Comparison of ENCODE assay signal across 9 cellular contexts in genomic region chr19:38250821-38251563, GRCh38. TPM values are rescaled to one million over a fixed set of nuclear protein-coding genes. Genes with fewer than 3 reads are reported as not detected.
DNase-seq lines count a peak whose midpoint lies in the region; ATAC-seq lines count a peak whose summit lies in the region.
"Had no signal": no experiment of that assay in that cellular context is flagged by ENCODE, and none has a peak within 500 bp of the region (broad histone marks: within the 10 kb centered on the region; RNA-seq: fewer than 3 reads in every experiment).

No MANE protein-coding gene starts in this region.

- WGBS in right cardiac atrium, result 30% methylated on average over 18 of the region's 18 CpGs

- peaks cover 4% of the 10 kb centered on the region for H3K4me1 ChIP-seq in right cardiac atrium (ENCODE audit: control insufficient read depth, insufficient read depth, low read length)

- H3K27ac ChIP-seq in angular gyrus (ENCODE audit: low read depth, low read length) (peak overlapping the region; percentile 99), right cardiac atrium (ENCODE audit: low read length) (peak overlapping the region; percentile 96)

- ATAC-seq in right cardiac atrium (peak; percentile 71 to 75), GM21447 (IDR thresholded peaks at IDR 0.05; ENCODE audit: unreplicated experiment) (no peak), HG03439 (IDR thresholded peaks at IDR 0.05; ENCODE audit: unreplicated experiment) (no peak)

- no peaks in the 10 kb centered on the region for H3K27me3 ChIP-seq in right cardiac atrium (ENCODE audit: control insufficient read depth, insufficient read depth)

- DNase-seq in DMS53 treated with DMSO at 0.1 percent for 48 hours (lab: John Stamatoyannopoulos, UW; ENCODE audit: unreplicated experiment) (peak; percentile 82), right cardiac atrium (peak; percentile 88 to 94 (median 94)), posterior cingulate gyrus (peak in 9 of 10 donors; percentile 59 to 96 (median 70)), LoVo (ENCODE audit: low spot score) (no peak), GDM1 (lab: John Stamatoyannopoulos, UW) (no peak)
- DNase-seq: activated naive CD4-positive, alpha-beta T cell treated with anti-CD3 and anti-CD28 coated beads, Interleukin-2, amount 10 ng/mL, durations not matched to agents 7 days and 5 days had no signal

- H3K9me3 ChIP-seq in right cardiac atrium (ENCODE audit: control insufficient read depth, low read length), result no peaks in the 10 kb centered on the region

- intact Hi-C loops in right cardiac atrium (cut with DNase I) (loop anchor here in 2 of 4 donors (5.0 to 10.0 kb wide), 2 partner anchors 71 to 346 kb away; partner anchors contain the start of genes SIPA1L3 (in 1 of the 2) and WDR87 (in 1 of the 2)), posterior cingulate gyrus (cut with DNase I) (no loop called here)

- H3K4me3 ChIP-seq in right cardiac atrium (ENCODE audit: low read length), result peak overlapping the region; percentile 20

RNA-seq across cellular contexts. Expression of gene PPP1R14A, which starts 5.2 kb away (rescaled TPM):
- total RNA-seq in right cardiac atrium, result 10 to 100 TPM; 13.3 to 29.0 (median 21.7) TPM
- 51.1 TPM for polyA plus RNA-seq in right cardiac atrium

RNA-seq across cellular contexts. Expression of gene SPINT2, which starts 13.4 kb away (rescaled TPM):
- total RNA-seq in right cardiac atrium, result 10 to 100 TPM in 3 of 4 donors, 1 to 10 TPM in 1; 9.0 to 16.6 (median 12.2) TPM
- polyA plus RNA-seq in right cardiac atrium, result 5.7 TPM

RNA-seq across cellular contexts. Expression of gene DPF1, which starts 27.0 kb away (rescaled TPM):
- total RNA-seq in right cardiac atrium, result under 1 TPM in 1 of 4 donors, not detected in 3; 0.36 TPM
- polyA plus RNA-seq in right cardiac atrium, result 0.09 TPM

RNA-seq across cellular contexts. Expression of gene C19orf33, which starts 53.1 kb away (rescaled TPM):
- total RNA-seq in right cardiac atrium, result under 1 TPM in 2 of 4 donors, not detected in 2; 0.57 to 0.89 TPM
- 4.3 TPM for polyA plus RNA-seq in right cardiac atrium

Comparison
In these comparisons a context has a peak if more than half of its experiments do, and no peak if none do; other contexts are left out.
1. DNase-seq: peak in DMS53 treated with DMSO at 0.1 percent for 48 hours (single experiment), right cardiac atrium (3 of 3) and posterior cingulate gyrus (9 of 10); none in LoVo (single experiment) and GDM1 (single experiment).
2. ATAC-seq: peak in right cardiac atrium (2 of 2); none in GM21447 (single experiment) and HG03439 (single experiment).